8 cellular contexts compared by ENCODE assay signal in the genomic region with DNA sequence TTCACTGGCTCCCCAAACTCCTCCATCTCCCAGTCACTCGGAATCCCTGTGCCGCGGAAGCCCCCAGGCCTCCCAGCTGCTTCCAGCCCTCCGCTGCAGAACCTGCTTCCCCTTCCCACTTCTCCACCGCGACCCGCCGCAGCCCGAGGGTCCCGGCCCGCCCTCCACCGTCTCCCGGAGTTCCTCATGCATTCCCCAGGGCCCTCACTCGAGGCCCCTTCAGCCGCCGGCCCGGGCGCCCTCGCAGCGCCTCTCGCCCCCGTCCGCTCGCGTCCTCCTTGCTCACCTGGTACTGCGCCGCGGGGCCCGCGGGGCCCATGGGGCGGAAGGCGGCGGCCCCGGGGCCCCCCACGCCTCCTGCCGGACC. TPM values are rescaled to one million over a fixed set of nuclear protein-coding genes. Genes with fewer than 3 reads are reported as not detected.
DNase-seq lines count a peak whose midpoint lies in the region; ATAC-seq and TF ChIP-seq lines count a peak whose summit lies in the region.

No MANE protein-coding gene starts in this region.

- ATAC-seq in GM19328 (IDR thresholded peaks at IDR 0.05; ENCODE audit: unreplicated experiment) (peak; percentile 25), HG03565 (IDR thresholded peaks at IDR 0.05; ENCODE audit: unreplicated experiment) (peak; percentile 17)
- ATAC-seq in activated naive CD8-positive, alpha-beta T cell treated with anti-CD3 and anti-CD28 coated beads, Interleukin-2, amount 10 ng/mL, durations not matched to agents 7 days and 5 days (ENCODE audit: low read depth), result peak; percentile 38
- peak; percentile 30 for ATAC-seq in stimulated activated naive CD8-positive, alpha-beta T cell treated with anti-CD3 and anti-CD28 coated beads, Interleukin-15, Interleukin-2, amounts not matched to agents 100 U/mL and 50 U/mL, for 24 hours

- POLR2A ChIA-PET in activated naive CD8-positive, alpha-beta T cell treated with anti-CD3 and anti-CD28 coated beads, Interleukin-2, amount 10 ng/mL, durations not matched to agents 7 days and 5 days (lab: Charles Lee), result interaction anchor here (1.0 to 6.8 kb wide), 8 partner anchors 13 to 230 kb away, joined by 3 to 83 read pairs (median 8); a partner anchor contains a TSS

- H3K27me3 Mint-ChIP-seq in CD14-positive monocyte (ENCODE audit: low read depth in 3 of 3) (peaks cover 0 to 3% (median 1%) of the 10 kb centered on the region in 3 donors), immature natural killer cell (ENCODE audit: low read depth in 3 of 3) (peaks cover 2 to 11% (median 5%) of the 10 kb centered on the region in 3 donors)
- H3K27me3 Mint-ChIP-seq in activated naive CD8-positive, alpha-beta T cell treated with anti-CD3 and anti-CD28 coated beads, Interleukin-2, amount 10 ng/mL, durations not matched to agents 7 days and 5 days, result peaks cover 2% of the 10 kb centered on the region

- H3K4me1 Mint-ChIP-seq in CD14-positive monocyte (peaks cover 46% of the 10 kb centered on the region), immature natural killer cell (peaks cover 40 to 48% of the 10 kb centered on the region in 2 donors)
- H3K4me1 Mint-ChIP-seq in activated naive CD8-positive, alpha-beta T cell treated with anti-CD3 and anti-CD28 coated beads, Interleukin-2, amount 10 ng/mL, durations not matched to agents 7 days and 5 days, result peaks cover 25% of the 10 kb centered on the region

- H3K9me3 Mint-ChIP-seq in CD14-positive monocyte, result no peaks in the 10 kb centered on the region
- H3K9me3 Mint-ChIP-seq in activated naive CD8-positive, alpha-beta T cell treated with anti-CD3 and anti-CD28 coated beads, Interleukin-2, amount 10 ng/mL, durations not matched to agents 7 days and 5 days, result no peaks in the 10 kb centered on the region
- no peaks in the 10 kb centered on the region for H3K9me3 Mint-ChIP-seq in immature natural killer cell

- DNase-seq in CD14-positive monocyte (ENCODE audit: low spot score), result no peak
- DNase-seq in activated naive CD8-positive, alpha-beta T cell treated with anti-CD3 and anti-CD28 coated beads, Interleukin-2, amount 10 ng/mL, durations not matched to agents 7 days and 5 days, result no peak
- no peak for DNase-seq in immature natural killer cell
- DNase-seq in stimulated activated naive CD8-positive, alpha-beta T cell treated with anti-CD3 and anti-CD28 coated beads, Interleukin-15, Interleukin-2, amounts not matched to agents 100 U/mL and 50 U/mL, for 24 hours, result no peak
- no peak for DNase-seq in EL
- no peak for DNase-seq in dedifferentiated amniotic fluid mesenchymal stem cell (ENCODE audit: extremely low spot score)

- intact Hi-C loops in CD14-positive monocyte (cut with micrococcal nuclease), result loop anchor here (2.0 to 5.0 kb wide), 6 partner anchors 15 to 220 kb away; a partner anchor contains a TSS

- no peak for TF ChIP-seq CTCF in CD14-positive monocyte (IDR thresholded peaks at IDR 0.05)

- H3K36me3 Mint-ChIP-seq in CD14-positive monocyte (peaks cover 1 to 7% of the 10 kb centered on the region in 2 donors), immature natural killer cell (no peaks in the 10 kb centered on the region)
- no peaks in the 10 kb centered on the region for H3K36me3 Mint-ChIP-seq in activated naive CD8-positive, alpha-beta T cell treated with anti-CD3 and anti-CD28 coated beads, Interleukin-2, amount 10 ng/mL, durations not matched to agents 7 days and 5 days

- H3K27ac Mint-ChIP-seq in CD14-positive monocyte (peak overlapping the region; percentile 85 to 96 (median 93)), immature natural killer cell (peak overlapping the region; percentile 59 to 93 (median 82))
- peak overlapping the region; percentile 95 for H3K27ac Mint-ChIP-seq in activated naive CD8-positive, alpha-beta T cell treated with anti-CD3 and anti-CD28 coated beads, Interleukin-2, amount 10 ng/mL, durations not matched to agents 7 days and 5 days

- H3K4me3 Mint-ChIP-seq in CD14-positive monocyte (peak overlapping the region; percentile 98), immature natural killer cell (peak overlapping the region; percentile 89 to 95 (median 92))
- H3K4me3 Mint-ChIP-seq in activated naive CD8-positive, alpha-beta T cell treated with anti-CD3 and anti-CD28 coated beads, Interleukin-2, amount 10 ng/mL, durations not matched to agents 7 days and 5 days, result peak overlapping the region; percentile 93

RNA-seq across cellular contexts. Expression of a gene that starts 0.3 kb away (rescaled TPM):
- polyA plus RNA-seq in CD14-positive monocyte, result 10 to 100 TPM; 60.2 to 77.9 TPM
- total RNA-seq in activated naive CD8-positive, alpha-beta T cell treated with anti-CD3 and anti-CD28 coated beads, Interleukin-2, amount 10 ng/mL, durations not matched to agents 7 days and 5 days, result 100 to 1,000 TPM; 129 to 138 TPM
- polyA plus RNA-seq in immature natural killer cell, result 10 to 100 TPM; 77.9 to 83.7 (median 82.9) TPM

RNA-seq across cellular contexts. Expression of a gene that starts 14.7 kb away (rescaled TPM):
- polyA plus RNA-seq in CD14-positive monocyte (10 to 100 TPM in 1 of 2 donors, 1 to 10 TPM in 1; 9.2 to 15.0 TPM), immature natural killer cell (10 to 100 TPM; 13.3 to 37.9 (median 19.0) TPM)
- total RNA-seq in activated naive CD8-positive, alpha-beta T cell treated with anti-CD3 and anti-CD28 coated beads, Interleukin-2, amount 10 ng/mL, durations not matched to agents 7 days and 5 days, result 10 to 100 TPM; 56.7 to 58.6 TPM

RNA-seq across cellular contexts. Expression of a gene that starts 14.9 kb away (rescaled TPM):
- polyA plus RNA-seq in CD14-positive monocyte, result 10 to 100 TPM; 82.8 to 88.3 TPM
- 100 to 1,000 TPM; 132 to 135 TPM for total RNA-seq in activated naive CD8-positive, alpha-beta T cell treated with anti-CD3 and anti-CD28 coated beads, Interleukin-2, amount 10 ng/mL, durations not matched to agents 7 days and 5 days
- polyA plus RNA-seq in immature natural killer cell, result 100 to 1,000 TPM; 130 to 222 (median 148) TPM

RNA-seq across cellular contexts. Expression of a gene that starts 31.3 kb away (rescaled TPM):
- not detected for polyA plus RNA-seq in CD14-positive monocyte
- total RNA-seq in activated naive CD8-positive, alpha-beta T cell treated with anti-CD3 and anti-CD28 coated beads, Interleukin-2, amount 10 ng/mL, durations not matched to agents 7 days and 5 days, result not detected
- not detected for polyA plus RNA-seq in immature natural killer cell

RNA-seq across cellular contexts. Expression of a gene that starts 39.6 kb away (rescaled TPM):
- not detected for polyA plus RNA-seq in CD14-positive monocyte
- total RNA-seq in activated naive CD8-positive, alpha-beta T cell treated with anti-CD3 and anti-CD28 coated beads, Interleukin-2, amount 10 ng/mL, durations not matched to agents 7 days and 5 days, result not detected
- polyA plus RNA-seq in immature natural killer cell, result not detected
